ENCODE assay signal across 21 cellular contexts in the genomic region with DNA sequence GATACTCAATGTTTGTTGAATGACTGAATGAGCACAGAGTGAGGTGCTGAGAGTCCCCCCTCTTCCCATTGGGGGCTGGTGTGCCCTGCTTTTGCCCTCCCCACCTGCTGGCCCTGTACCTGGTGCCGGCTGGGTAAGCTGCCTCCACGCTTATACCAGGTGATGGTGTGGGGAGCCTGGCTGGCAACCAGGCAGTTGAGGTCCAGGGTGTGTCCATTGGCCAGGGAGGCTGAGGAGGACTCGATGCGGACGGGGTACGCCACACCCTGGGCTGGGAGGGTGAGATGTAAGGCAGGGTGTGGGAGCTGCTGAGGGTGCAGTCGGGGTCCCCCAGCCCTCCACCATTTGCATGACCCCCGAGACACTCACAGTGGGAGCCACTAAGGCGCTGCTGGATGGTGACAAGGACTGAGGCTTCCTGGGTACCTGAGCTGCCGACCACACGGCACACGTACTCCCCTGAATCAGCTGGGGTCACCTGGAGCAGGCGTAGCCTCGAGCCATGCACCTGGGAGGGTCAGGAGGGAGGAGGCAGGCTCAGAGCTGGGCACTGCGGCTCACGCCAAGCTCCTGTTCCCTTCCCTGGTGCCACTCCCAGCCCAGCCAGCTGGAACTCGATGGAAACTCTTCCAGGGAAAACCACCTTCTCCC. TPM values are rescaled to one million over a fixed set of nuclear protein-coding genes. Genes with fewer than 3 reads are reported as not detected.
DNase-seq lines count a peak whose midpoint lies in the region; ATAC-seq, FAIRE-seq and TF ChIP-seq lines count a peak whose summit lies in the region.
"Had no signal": no experiment of that assay in that cellular context is flagged by ENCODE, and none has a peak within 500 bp of the region (broad histone marks: within the 10 kb centered on the region; RNA-seq: fewer than 3 reads in every experiment).

No MANE protein-coding gene starts in this region.

- ATAC-seq in HepG2 (no peak), right lobe of liver (no peak), upper lobe of right lung (peak; percentile 5)
- ATAC-seq: CD8-positive, alpha-beta T cell had no signal

- no peak overlapping the region for H2BK5ac ChIP-seq in neuronal stem cell (ENCODE audit: low read length)

- H3K36me3 ChIP-seq in HepG2 (replicated peaks in 1 of 2; ENCODE audit: control insufficient read depth in 1 of 2, insufficient read depth in 2 of 2, low read length in 2 of 2) (peaks cover 25 to 51% of the 10 kb centered on the region in 2 experiments), right lobe of liver (no peaks in the 10 kb centered on the region), neuronal stem cell (replicated peaks in 1 of 2; ENCODE audit: control insufficient read depth in 2 of 2, insufficient read depth in 2 of 2, low read length in 2 of 2) (peaks cover 47 to 83% of the 10 kb centered on the region in 2 donors), upper lobe of right lung (peaks cover 98% of the 10 kb centered on the region)

- H2BK15ac ChIP-seq in neuronal stem cell (ENCODE audit: low read length), result no peak overlapping the region

- POLR2A ChIA-PET in HepG2 (lab: Yijun Ruan, JAX), result no interaction called here

- no peak overlapping the region for H2AK5ac ChIP-seq in neuronal stem cell (ENCODE audit: low read depth, low read length)

- intact Hi-C loops in HepG2 (cut with micrococcal nuclease; ENCODE audit: unreplicated experiment) (no loop called here), right lobe of liver (cut with DNase I) (no loop called here), upper lobe of right lung (cut with DNase I) (no loop called here)

- H3K4me3 ChIP-seq in HepG2 (replicated peaks in 1 of 3; ENCODE audit: insufficient read depth in 1 of 3, low read depth in 2 of 3, low read length in 3 of 3), result no peak overlapping the region
- H3K4me3 ChIP-seq in right lobe of liver, result no peak overlapping the region
- peak overlapping the region in 1 of 2 donors; percentile 18 for H3K4me3 ChIP-seq in neuronal stem cell (ENCODE audit: low read length in 2 of 2)
- no peak overlapping the region for H3K4me3 ChIP-seq in upper lobe of right lung
- H3K4me3 ChIP-seq: BLaER1, HAP-1 had no signal

- 97% methylated on average over 7 of the region's 17 CpGs for WGBS in HepG2 (ENCODE audit: low lambda C conversion rate)
- 67% methylated on average over 1 of the region's 17 CpGs for WGBS in right lobe of liver (ENCODE audit: insufficient coverage, low coverage, low lambda C conversion rate, missing lambda C conversion rate)
- WGBS in neuronal stem cell (ENCODE audit: extremely low coverage in 2 of 2, insufficient read length in 2 of 2, insufficient replicate concordance in 1 of 2), 2 donors, result no CpG with 5 or more reads among the region's 17 CpGs

- no peak for TF ChIP-seq RAD21 in HepG2 (CRISPR knock-in tag; IDR thresholded peaks at IDR 0.05)

- no peak overlapping the region for H4K8ac ChIP-seq in neuronal stem cell (ENCODE audit: low read depth, low read length)

- H3K79me2 ChIP-seq in HepG2 (ENCODE audit: insufficient read depth, low read length), result no peaks in the 10 kb centered on the region

- H3K4ac ChIP-seq in neuronal stem cell (ENCODE audit: low read length), result no peak overlapping the region

- no peak overlapping the region for H2AFZ ChIP-seq in HepG2 (ENCODE audit: low read length)
- no peak overlapping the region for H2AFZ ChIP-seq in neuronal stem cell (ENCODE audit: low read length)

- H3K4me1 ChIP-seq in HepG2 (ENCODE audit: insufficient read depth, low read length), result no peaks in the 10 kb centered on the region
- no peaks in the 10 kb centered on the region for H3K4me1 ChIP-seq in right lobe of liver
- no peaks in the 10 kb centered on the region for H3K4me1 ChIP-seq in neuronal stem cell (ENCODE audit: control insufficient read depth in 2 of 2, insufficient read depth in 1 of 2, low read depth in 1 of 2, low read length in 2 of 2)
- no peaks in the 10 kb centered on the region for H3K4me1 ChIP-seq in upper lobe of right lung
- H3K4me1 ChIP-seq: BLaER1, Caco-2, HAP-1 had no signal

- in situ Hi-C loops in HepG2 (cut with HindIII; ENCODE audit: extremely low pct_ligation_motif_present, low pct_unique_long_range_greater_than_20kb), result no loop called here
- in situ Hi-C loops in KBM-7 (cut with MboI; ENCODE audit: low pct_unique_long_range_greater_than_20kb, low sequenced_read_pairs), result no loop called here

- no peaks in the 10 kb centered on the region for H4K20me1 ChIP-seq in HepG2 (ENCODE audit: insufficient read depth, low read length)
- H4K20me1 ChIP-seq: BLaER1 had no signal

- H2BK120ac ChIP-seq in neuronal stem cell (ENCODE audit: low read depth, low read length), result no peak overlapping the region

- H3K23ac ChIP-seq in neuronal stem cell (ENCODE audit: low read depth, low read length, poor library complexity), result no peak overlapping the region

- H3K9me3 ChIP-seq in HepG2 (ENCODE audit: low read length) (no peaks in the 10 kb centered on the region), right lobe of liver (no peaks in the 10 kb centered on the region), neuronal stem cell (replicated peaks in 1 of 2; ENCODE audit: control insufficient read depth in 2 of 2, insufficient read depth in 1 of 2, low read depth in 1 of 2, low read length in 2 of 2) (no peaks in the 10 kb centered on the region), upper lobe of right lung (no peaks in the 10 kb centered on the region)
- H3K9me3 ChIP-seq: BLaER1, Caco-2, HAP-1 had no signal

- TF ChIP-seq POLR2A in HepG2 (IDR thresholded peaks at IDR 0.05; ENCODE audit: insufficient read depth in 1 of 2, low read depth in 2 of 2, low read length in 2 of 2) (no peak), right lobe of liver (IDR thresholded peaks at IDR 0.05) (no peak)

- H3K27ac ChIP-seq in HepG2 (ENCODE audit: extremely low read length, insufficient read depth, low read length), result no peak overlapping the region
- no peak overlapping the region for H3K27ac ChIP-seq in right lobe of liver
- no peak overlapping the region for H3K27ac ChIP-seq in neuronal stem cell (replicated peaks; ENCODE audit: low read length)
- no peak overlapping the region for H3K27ac ChIP-seq in upper lobe of right lung
- H3K27ac ChIP-seq: 22Rv1, BLaER1, C4-2B had no signal

- H4K91ac ChIP-seq in neuronal stem cell (ENCODE audit: low read depth, low read length, poor library complexity), result no peak overlapping the region

- FAIRE-seq in HepG2 (lab: Jason Lieb, UNC) (no peak), RCC 7860 (lab: Jason Lieb, UNC) (no peak)
- FAIRE-seq: A204.1, G401.6, GM12892, H54 had no signal

- H3K9ac ChIP-seq in HepG2 (ENCODE audit: insufficient read depth, low read depth, low read length) (no peak overlapping the region), neuronal stem cell (ENCODE audit: low read depth, low read length, poor library complexity) (no peak overlapping the region)
- H3K9ac ChIP-seq: BLaER1 had no signal

- no peaks in the 10 kb centered on the region for H3K79me1 ChIP-seq in neuronal stem cell (ENCODE audit: low read depth, low read length)

- TF ChIP-seq CTCF in HepG2 (CRISPR knock-in tag; IDR thresholded peaks at IDR 0.05) (no peak), right lobe of liver (IDR thresholded peaks at IDR 0.05) (no peak), upper lobe of right lung (IDR thresholded peaks at IDR 0.05) (no peak)

- no TSS peak for BruUV-seq in HepG2 (replicated peaks; lab: Mats Ljungman, UMichigan)

- H3K4me2 ChIP-seq in HepG2 (ENCODE audit: low read depth, low read length), result no peak overlapping the region
- H3K4me2 ChIP-seq in neuronal stem cell (ENCODE audit: insufficient read depth, low read length, poor library complexity, severe bottlenecking), result no peak overlapping the region
- H3K4me2 ChIP-seq: BLaER1 had no signal

- H3K14ac ChIP-seq in neuronal stem cell (ENCODE audit: low read length), result peak overlapping the region; percentile 21

- no peak for DNase-seq in HepG2 (ENCODE audit: low spot score)
- DNase-seq in right lobe of liver, result no peak
- DNase-seq in neuronal stem cell (ENCODE audit: low spot score), result no peak
- peak; percentile 56 for DNase-seq in upper lobe of right lung
- no peak for DNase-seq in KBM-7
- DNase-seq in RCC 7860 (ENCODE audit: low spot score), result no peak
- DNase-seq: Caco-2; CD4-positive, CD25-positive, alpha-beta regulatory T cell; CD8-positive, alpha-beta T cell; DMS153; DND-41; GOT3; HFFc6 had no signal

- no peak overlapping the region for H2BK12ac ChIP-seq in neuronal stem cell (ENCODE audit: low read length)

- CTCF ChIA-PET in HepG2 (lab: Yijun Ruan, JAX; ENCODE audit: low intra/inter-chr PET ratio, low total read pairs), result no interaction called here

- TF ChIP-seq EP300 in HepG2 (IDR thresholded peaks at IDR 0.05; ENCODE audit: low read depth in 2 of 2, low read length in 2 of 2), result no peak
- TF ChIP-seq EP300 in HepG2 (CRISPR knock-in tag; IDR thresholded peaks at IDR 0.05; ENCODE audit: borderline replicate concordance), result no peak

- H3K18ac ChIP-seq in neuronal stem cell (ENCODE audit: low read length), result peak overlapping the region; percentile 27

- H3K27me3 ChIP-seq in HepG2 (ENCODE audit: control insufficient read depth in 1 of 2, insufficient read depth in 2 of 2, low read length in 2 of 2) (no peaks in the 10 kb centered on the region), right lobe of liver (no peaks in the 10 kb centered on the region), neuronal stem cell (ENCODE audit: control insufficient read depth in 3 of 3, insufficient read depth in 3 of 3, low read depth in 1 of 3, low read length in 3 of 3) (no peaks in the 10 kb centered on the region), upper lobe of right lung (no peaks in the 10 kb centered on the region)
- H3K27me3 ChIP-seq: BLaER1 had no signal

RNA-seq across cellular contexts. Expression of a gene that starts 36.6 kb away (rescaled TPM):
- total RNA-seq in HepG2 (2016; rRNA removed; fragmentation: Illumina TruSeq; extraction: Trizol) (not detected in 2 replicates), right lobe of liver (not detected), upper lobe of right lung (0.38 TPM)
- not detected in 2 replicates for total RNA-seq in HepG2 (2016; cell fraction: cytosol; rRNA removed; fragmentation: Illumina TruSeq; extraction: Trizol; ENCODE audit: low read depth)
- not detected in 2 replicates for total RNA-seq in HepG2 (2016; cell fraction: insoluble cytoplasmic fraction; rRNA removed; fragmentation: Illumina TruSeq; extraction: Trizol)
- not detected in 2 replicates for total RNA-seq in HepG2 (2016; cell fraction: membrane; rRNA removed; fragmentation: Illumina TruSeq; extraction: Trizol)
- total RNA-seq in HepG2 (2016; cell fraction: nucleus; rRNA removed; fragmentation: Illumina TruSeq; extraction: Trizol), result not detected in 2 replicates
- not detected in 2 replicates for polyA plus RNA-seq in HepG2 (2011; rRNA removed)
- polyA plus RNA-seq in HepG2 (2011; cell fraction: cytosol; rRNA removed), result not detected in 2 replicates
- 0.03 TPM in 1 of 2 replicates, not detected in the other for polyA plus RNA-seq in HepG2 (2011; cell fraction: nucleus; rRNA removed)
- 3.5 and 4.3 TPM in 2 replicates for polyA plus RNA-seq in HepG2 (2012)
- not detected in 2 replicates for polyA plus RNA-seq in HepG2 (2016; cell fraction: cytosol; fragmentation: Illumina TruSeq; extraction: Trizol; ENCODE audit: low read depth)
- polyA plus RNA-seq in HepG2 (2016; cell fraction: insoluble cytoplasmic fraction; fragmentation: Illumina TruSeq; extraction: Trizol; ENCODE audit: low read depth), result not detected in 2 replicates
- polyA plus RNA-seq in HepG2 (2016; cell fraction: membrane; fragmentation: Illumina TruSeq; extraction: Trizol; ENCODE audit: low read depth), result not detected in 2 replicates
- not detected in 2 replicates for polyA plus RNA-seq in HepG2 (2016; cell fraction: nucleus; fragmentation: Illumina TruSeq; extraction: Trizol; ENCODE audit: insufficient read depth, low read depth)
- polyA minus RNA-seq in HepG2 (2011; rRNA and poly(A)+ RNA removed; ENCODE audit: low replicate concordance), result not detected in 2 replicates
- not detected in 2 replicates for polyA minus RNA-seq in HepG2 (2011; cell fraction: cytosol; rRNA and poly(A)+ RNA removed)
- not detected in 2 replicates for polyA minus RNA-seq in HepG2 (2011; cell fraction: nucleus; rRNA and poly(A)+ RNA removed)
- polyA plus RNA-seq in neuronal stem cell (2013, experiment 1 of 2), result 0.28 TPM
- 0.28 TPM for polyA plus RNA-seq in neuronal stem cell (2013, experiment 2 of 2)
- total RNA-seq: Caco-2; CD8-positive, alpha-beta T cell had no signal
- polyA plus RNA-seq: CD4-positive, CD25-positive, alpha-beta regulatory T cell had no signal
